8 cellular contexts compared by ENCODE assay signal in the genomic region with DNA sequence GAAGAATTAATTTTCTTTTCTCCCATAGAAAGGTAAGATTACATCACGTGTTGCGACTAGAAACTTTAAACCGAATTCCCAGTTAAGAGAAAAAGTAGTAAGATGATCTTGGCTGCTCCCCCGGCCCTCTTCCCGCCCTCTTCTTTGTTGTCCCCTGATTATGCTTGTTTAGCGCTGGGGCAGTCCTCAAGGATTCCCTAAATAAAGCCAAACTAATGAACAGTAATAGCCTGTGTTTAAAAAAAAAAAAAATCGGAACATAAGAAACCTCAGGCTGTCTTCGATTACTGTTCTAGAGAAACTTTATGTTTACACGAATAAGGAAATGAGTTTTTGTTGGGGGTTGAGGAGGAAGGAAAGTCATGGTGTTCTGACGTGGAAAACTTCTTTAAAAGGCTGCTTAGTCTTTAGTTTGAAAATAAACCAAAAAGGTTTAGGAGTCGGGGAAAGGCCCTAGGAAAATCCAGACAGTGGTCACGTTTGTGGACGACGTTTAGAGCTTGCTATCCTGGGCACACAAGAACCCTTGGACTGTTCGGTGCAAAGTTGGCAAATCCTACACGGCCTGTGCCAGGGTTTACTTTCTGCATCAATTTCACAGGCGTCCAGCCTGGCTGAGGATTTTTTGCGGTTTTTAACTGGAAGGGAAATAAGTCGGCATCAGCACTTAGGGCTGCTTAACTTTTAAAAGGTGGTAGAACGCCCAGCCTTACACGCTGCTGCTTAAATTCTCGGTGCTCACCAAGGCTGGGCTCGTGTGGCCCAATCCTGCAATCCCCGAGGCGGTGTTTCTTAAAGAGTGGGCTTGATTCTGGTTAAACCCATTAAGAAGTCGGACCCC. TPM values are rescaled to one million over a fixed set of nuclear protein-coding genes. Genes with fewer than 3 reads are reported as not detected.
DNase-seq lines count a peak whose midpoint lies in the region; ATAC-seq and TF ChIP-seq lines count a peak whose summit lies in the region.

No MANE protein-coding gene starts in this region.

- peaks cover 36% of the 10 kb centered on the region for H3K79me2 ChIP-seq in SU-DHL-6 (ENCODE audit: insufficient read depth, low read length)

- peaks cover 33% of the 10 kb centered on the region for H3K4me1 ChIP-seq in skeletal muscle satellite cell (ENCODE audit: control insufficient read depth, insufficient read depth, low read length)

- peaks cover 6 to 22% (median 20%) of the 10 kb centered on the region in 3 donors for H3K27me3 Mint-ChIP-seq in immature natural killer cell (ENCODE audit: low read depth in 3 of 3)

- TF ChIP-seq CTCF in HFF-Myc (IDR thresholded peaks at IDR 0.05; ENCODE audit: low read depth, low read length, missing control alignments) (no peak), SU-DHL-6 (IDR thresholded peaks at IDR 0.05; ENCODE audit: insufficient read depth, low read length, poor library complexity, severe bottlenecking) (no peak)

- DNase-seq in Ammon's horn (ENCODE audit: low spot score), result peak; percentile 66
- DNase-seq in HFF-Myc (ENCODE audit: extremely low read depth, low read depth), result no peak
- DNase-seq in brain pericyte (ENCODE audit: low read depth, low spot score), result peak; percentile 21
- peak; percentile 59 to 62 (median 60) for DNase-seq in immature natural killer cell
- no peak for DNase-seq in NCI-H2196 (lab: John Stamatoyannopoulos, UW; ENCODE audit: unreplicated experiment)

- H3K36me3 Mint-ChIP-seq in immature natural killer cell, result no peaks in the 10 kb centered on the region

- H3K27ac Mint-ChIP-seq in immature natural killer cell, result peak overlapping the region; percentile 95 to 100 (median 100)

- 0 out of 2 replicates have a peak, but pooled peaks cover 4% of the 10 kb centered on the region for H3F3A ChIP-seq in SU-DHL-6 (ENCODE audit: insufficient read depth)

- H3K4me2 ChIP-seq in SU-DHL-6 (ENCODE audit: low read depth, low read length, poor library complexity, severe bottlenecking) (peak overlapping the region; percentile 92), skeletal muscle satellite cell (ENCODE audit: low read length) (peak overlapping the region; percentile 88)

- H3K4me3 ChIP-seq in HFF-Myc (replicated peaks; ENCODE audit: low read depth, low read length), result peak overlapping the region; percentile 89
- H3K4me3 ChIP-seq in SU-DHL-6 (ENCODE audit: insufficient read depth, low read length, poor library complexity, severe bottlenecking), result peak overlapping the region; percentile 90
- H3K4me3 ChIP-seq in skeletal muscle satellite cell (ENCODE audit: low read length), result peak overlapping the region; percentile 88

- H3K9ac ChIP-seq in SU-DHL-6 (ENCODE audit: low read length) (peak overlapping the region; percentile 65), skeletal muscle satellite cell (ENCODE audit: low read depth, low read length) (peak overlapping the region; percentile 92)

- peak overlapping the region; percentile 94 to 100 (median 99) for H3K4me3 Mint-ChIP-seq in immature natural killer cell

- peaks cover 20% of the 10 kb centered on the region for H4K20me1 ChIP-seq in SU-DHL-6 (ENCODE audit: low read depth, low read length)

- no peaks in the 10 kb centered on the region for H3K9me2 ChIP-seq in SU-DHL-6 (replicated peaks; ENCODE audit: insufficient read depth, low read length)

- H3K9me3 ChIP-seq in SU-DHL-6 (ENCODE audit: insufficient read depth, low read length) (no peaks in the 10 kb centered on the region), skeletal muscle satellite cell (replicated peaks; ENCODE audit: low read length) (no peaks in the 10 kb centered on the region)

- no peaks in the 10 kb centered on the region for H3K9me3 Mint-ChIP-seq in immature natural killer cell

- no peak for ATAC-seq in GM18868 (IDR thresholded peaks at IDR 0.05; ENCODE audit: unreplicated experiment)

- H3K27me3 ChIP-seq in SU-DHL-6 (ENCODE audit: low read length) (no peaks in the 10 kb centered on the region), skeletal muscle satellite cell (ENCODE audit: control insufficient read depth, insufficient read depth, low read length) (no peaks in the 10 kb centered on the region)

- H3K4me1 Mint-ChIP-seq in immature natural killer cell, result peaks cover 51 to 66% of the 10 kb centered on the region in 2 donors

- H3K36me3 ChIP-seq in SU-DHL-6 (ENCODE audit: low read length) (no peaks in the 10 kb centered on the region), skeletal muscle satellite cell (ENCODE audit: insufficient read depth, low read length) (no peaks in the 10 kb centered on the region)

- peak overlapping the region; percentile 75 for H3K27ac ChIP-seq in SU-DHL-6 (ENCODE audit: low read depth, low read length)

- peak overlapping the region; percentile 92 for H2AFZ ChIP-seq in SU-DHL-6 (ENCODE audit: low read depth, low read length, severe bottlenecking)

RNA-seq across cellular contexts. Expression of gene MAT2B, which starts 1.1 kb away (rescaled TPM):
- 100 to 1,000 TPM; 336 to 512 (median 345) TPM for polyA plus RNA-seq in immature natural killer cell
- 36.8 and 37.4 TPM in 2 replicates for total RNA-seq in skeletal muscle satellite cell (2012; rRNA removed)

RNA-seq across cellular contexts. Expression of gene HMMR, which starts 43.9 kb away (rescaled TPM):
- polyA plus RNA-seq in immature natural killer cell, result 1 to 10 TPM in 1 of 3 donors, under 1 TPM in 1, not detected in 1; 0.98 to 1.4 TPM
- 26.9 and 27.4 TPM in 2 replicates for total RNA-seq in skeletal muscle satellite cell (2012; rRNA removed)

RNA-seq across cellular contexts. Expression of gene NUDCD2, which starts 44.4 kb away (rescaled TPM):
- polyA plus RNA-seq in immature natural killer cell, result 10 to 100 TPM; 40.5 to 56.3 (median 43.5) TPM
- 4.4 and 5.8 TPM in 2 replicates for total RNA-seq in skeletal muscle satellite cell (2012; rRNA removed)

Comparison
In these comparisons a context has a peak if more than half of its experiments do, and no peak if none do; other contexts are left out.
1. DNase-seq: peak in Ammon's horn (single experiment), brain pericyte (single experiment) and immature natural killer cell (3 of 3); none in HFF-Myc (single experiment) and NCI-H2196 (single experiment).
2. Peak in every context shown above with its lines, with median percentiles within 50 percentile points of each other: H3K4me3 ChIP-seq.